ENCODE assay signal across 8 cellular contexts in the genomic region with DNA sequence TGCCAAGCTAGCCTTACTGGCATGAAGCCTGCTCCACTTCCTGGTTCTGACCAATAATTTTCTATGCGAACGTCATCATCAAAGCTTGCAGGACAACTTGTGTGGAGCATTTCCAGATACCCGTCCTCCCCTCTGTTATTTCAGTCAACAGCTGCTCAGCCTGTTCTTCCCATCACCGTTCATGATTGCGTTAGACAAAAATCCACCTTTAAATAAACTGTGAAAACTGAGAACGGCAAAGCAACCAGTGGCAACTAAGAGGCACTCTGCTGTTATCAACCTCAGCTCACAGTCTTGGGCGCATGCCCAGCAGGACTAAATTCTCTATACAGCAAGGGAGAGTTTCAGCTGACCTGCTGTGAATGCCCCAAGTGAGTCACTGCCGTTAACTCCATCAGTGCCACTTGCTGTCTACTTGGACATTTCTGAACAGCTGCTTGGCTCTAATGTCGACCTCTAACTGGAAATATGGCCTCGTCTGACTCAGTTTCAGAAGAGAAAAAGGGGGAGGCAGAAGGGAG.
DNase-seq lines count a peak whose midpoint lies in the region; ATAC-seq and TF ChIP-seq lines count a peak whose summit lies in the region.

No MANE protein-coding gene starts in this region.

- POLR2A ChIA-PET in activated CD8-positive, alpha-beta T cell treated with anti-CD3 and anti-CD28 coated beads for 36 hours (lab: Charles Lee), result no interaction called here
- POLR2A ChIA-PET in activated CD8-positive, alpha-beta T cell treated with anti-CD3 and anti-CD28 coated beads, Interleukin-2, amount 10 ng/mL, durations not matched to agents 7 days and 5 days (lab: Charles Lee), result no interaction called here

- ATAC-seq in activated CD8-positive, alpha-beta T cell treated with anti-CD3 and anti-CD28 coated beads for 36 hours, result peak; percentile 34
- ATAC-seq in activated CD8-positive, alpha-beta T cell treated with anti-CD3 and anti-CD28 coated beads, Interleukin-2, amount 10 ng/mL, durations not matched to agents 7 days and 5 days, result no peak
- ATAC-seq in GM21786 (IDR thresholded peaks at IDR 0.05; ENCODE audit: unreplicated experiment) (no peak), GM18517 (IDR thresholded peaks at IDR 0.05; ENCODE audit: unreplicated experiment) (no peak)

- H3K27me3 Mint-ChIP-seq in activated CD8-positive, alpha-beta T cell treated with anti-CD3 and anti-CD28 coated beads for 36 hours, result peaks cover 5% of the 10 kb centered on the region
- H3K27me3 Mint-ChIP-seq in activated CD8-positive, alpha-beta T cell treated with anti-CD3 and anti-CD28 coated beads, Interleukin-2, amount 10 ng/mL, durations not matched to agents 7 days and 5 days (ENCODE audit: low read depth), result peaks cover 7% of the 10 kb centered on the region
- H3K27me3 Mint-ChIP-seq in neural crest cell (ENCODE audit: low read depth), result no peaks in the 10 kb centered on the region

- intact Hi-C loops in activated CD8-positive, alpha-beta T cell treated with anti-CD3 and anti-CD28 coated beads for 36 hours (cut with micrococcal nuclease), result no loop called here

- H3K27ac Mint-ChIP-seq in activated CD8-positive, alpha-beta T cell treated with anti-CD3 and anti-CD28 coated beads for 36 hours, result no peak overlapping the region
- H3K27ac Mint-ChIP-seq in activated CD8-positive, alpha-beta T cell treated with anti-CD3 and anti-CD28 coated beads, Interleukin-2, amount 10 ng/mL, durations not matched to agents 7 days and 5 days, result no peak overlapping the region
- H3K27ac Mint-ChIP-seq in neural crest cell (ENCODE audit: unreplicated experiment), result no peak overlapping the region

- DNase-seq in activated CD8-positive, alpha-beta T cell treated with anti-CD3 and anti-CD28 coated beads for 36 hours, result no peak
- DNase-seq in activated CD8-positive, alpha-beta T cell treated with anti-CD3 and anti-CD28 coated beads, Interleukin-2, amount 10 ng/mL, durations not matched to agents 7 days and 5 days, result no peak
- DNase-seq in RPMI8226 (peak; percentile 96), fibroblast of gingiva (ENCODE audit: low read depth) (peak; percentile 97), neural crest cell (ENCODE audit: low read depth, low spot score) (peak; percentile 4), SK-N-DZ (ENCODE audit: low spot score) (no peak)

- CTCF ChIA-PET in activated CD8-positive, alpha-beta T cell treated with anti-CD3 and anti-CD28 coated beads for 36 hours (lab: Charles Lee), result no interaction called here
- CTCF ChIA-PET in activated CD8-positive, alpha-beta T cell treated with anti-CD3 and anti-CD28 coated beads, Interleukin-2, amount 10 ng/mL, durations not matched to agents 7 days and 5 days (lab: Charles Lee), result no interaction called here

- no peaks in the 10 kb centered on the region for H3K36me3 Mint-ChIP-seq in activated CD8-positive, alpha-beta T cell treated with anti-CD3 and anti-CD28 coated beads for 36 hours (ENCODE audit: low read depth)
- no peaks in the 10 kb centered on the region for H3K36me3 Mint-ChIP-seq in activated CD8-positive, alpha-beta T cell treated with anti-CD3 and anti-CD28 coated beads, Interleukin-2, amount 10 ng/mL, durations not matched to agents 7 days and 5 days (ENCODE audit: low read depth)
- no peaks in the 10 kb centered on the region for H3K36me3 Mint-ChIP-seq in neural crest cell (ENCODE audit: low read depth)

- no peak for TF ChIP-seq CTCF in activated CD8-positive, alpha-beta T cell treated with anti-CD3 and anti-CD28 coated beads for 36 hours (IDR thresholded peaks at IDR 0.05)
- no peak for TF ChIP-seq CTCF in neural crest cell (conservative IDR thresholded peaks at IDR 0.05)

- no peak overlapping the region for H3K4me3 Mint-ChIP-seq in activated CD8-positive, alpha-beta T cell treated with anti-CD3 and anti-CD28 coated beads for 36 hours
- H3K4me3 Mint-ChIP-seq in activated CD8-positive, alpha-beta T cell treated with anti-CD3 and anti-CD28 coated beads, Interleukin-2, amount 10 ng/mL, durations not matched to agents 7 days and 5 days, result no peak overlapping the region
- H3K4me3 Mint-ChIP-seq in neural crest cell, result peak overlapping the region; percentile 38

- H3K9me3 Mint-ChIP-seq in activated CD8-positive, alpha-beta T cell treated with anti-CD3 and anti-CD28 coated beads for 36 hours, result no peaks in the 10 kb centered on the region
- H3K9me3 Mint-ChIP-seq in activated CD8-positive, alpha-beta T cell treated with anti-CD3 and anti-CD28 coated beads, Interleukin-2, amount 10 ng/mL, durations not matched to agents 7 days and 5 days (ENCODE audit: insufficient read depth), result no peaks in the 10 kb centered on the region
- no peaks in the 10 kb centered on the region for H3K9me3 Mint-ChIP-seq in neural crest cell

- peaks cover 9% of the 10 kb centered on the region for H3K4me1 Mint-ChIP-seq in activated CD8-positive, alpha-beta T cell treated with anti-CD3 and anti-CD28 coated beads for 36 hours (ENCODE audit: low read depth)
- no peaks in the 10 kb centered on the region for H3K4me1 Mint-ChIP-seq in activated CD8-positive, alpha-beta T cell treated with anti-CD3 and anti-CD28 coated beads, Interleukin-2, amount 10 ng/mL, durations not matched to agents 7 days and 5 days (ENCODE audit: low read depth)
- H3K4me1 Mint-ChIP-seq in neural crest cell, result peaks cover 12% of the 10 kb centered on the region

Comparison
In these comparisons a context has a peak if more than half of its experiments do, and no peak if none do; other contexts are left out.
1. DNase-seq: peak in RPMI8226 (single experiment), fibroblast of gingiva (single experiment) and neural crest cell (single experiment); none in activated CD8-positive, alpha-beta T cell treated with anti-CD3 and anti-CD28 coated beads for 36 hours (single experiment), activated CD8-positive, alpha-beta T cell treated with anti-CD3 and anti-CD28 coated beads, Interleukin-2, amount 10 ng/mL, durations not matched to agents 7 days and 5 days (single experiment) and SK-N-DZ (single experiment).